15 cellular contexts compared by ENCODE assay signal in genomic region chr19:2577722-2578335, GRCh38.
DNase-seq lines count a peak whose midpoint lies in the region; ATAC-seq and TF ChIP-seq lines count a peak whose summit lies in the region.
"Had no signal": no experiment of that assay in that cellular context is flagged by ENCODE, and none has a peak within 500 bp of the region (broad histone marks: within the 10 kb centered on the region; RNA-seq: fewer than 3 reads in every experiment).

No MANE protein-coding gene starts in this region.

- intact Hi-C loops in CD8-positive, alpha-beta T cell (cut with DNase I, micrococcal nuclease), result loop anchor here in 1 of 2 experiments (2.0 kb wide), 1 partner anchor 59 kb away; no protein-coding TSS in a partner anchor
- intact Hi-C loops in right cardiac atrium (cut with DNase I), result loop anchor here (2.0 to 10.0 kb wide), 5 partner anchors 34 to 103 kb away; partner anchors contain the start of gene GADD45B (in 3 of the 4)
- intact Hi-C loops in psoas muscle (cut with DNase I), result loop anchor here (2.0 to 5.0 kb wide), 4 partner anchors 33 to 103 kb away; no protein-coding TSS in a partner anchor

- H3K4me3 Mint-ChIP-seq in CD8-positive, alpha-beta T cell, result peak overlapping the region; percentile 37
- H3K4me3 Mint-ChIP-seq in activated CD8-positive, alpha-beta T cell treated with anti-CD3 and anti-CD28 coated beads, Interleukin-2, amount 10 ng/mL, durations not matched to agents 7 days and 5 days, result no peak overlapping the region
- H3K4me3 Mint-ChIP-seq: CD4-positive, alpha-beta T cell had no signal

- no peak overlapping the region for H3K4me3 ChIP-seq in CD8-positive, alpha-beta T cell (ENCODE audit: low read depth, low read length)
- no peak overlapping the region for H3K4me3 ChIP-seq in right cardiac atrium (ENCODE audit: low read length)
- no peak overlapping the region for H3K4me3 ChIP-seq in psoas muscle

- peaks cover 11% of the 10 kb centered on the region for H3K4me1 ChIP-seq in CD8-positive, alpha-beta T cell (ENCODE audit: insufficient read depth, low read length)
- H3K4me1 ChIP-seq in right cardiac atrium (ENCODE audit: control insufficient read depth, insufficient read depth, low read length), result peaks cover 12% of the 10 kb centered on the region
- peaks cover 17% of the 10 kb centered on the region for H3K4me1 ChIP-seq in psoas muscle

- H3K36me3 Mint-ChIP-seq in CD8-positive, alpha-beta T cell, result peaks cover 3% of the 10 kb centered on the region
- H3K36me3 Mint-ChIP-seq in activated CD8-positive, alpha-beta T cell treated with anti-CD3 and anti-CD28 coated beads, Interleukin-2, amount 10 ng/mL, durations not matched to agents 7 days and 5 days (ENCODE audit: low read depth), result peaks cover 3% of the 10 kb centered on the region

- H3K27ac Mint-ChIP-seq in CD8-positive, alpha-beta T cell, result no peak overlapping the region
- H3K27ac Mint-ChIP-seq in activated CD8-positive, alpha-beta T cell treated with anti-CD3 and anti-CD28 coated beads, Interleukin-2, amount 10 ng/mL, durations not matched to agents 7 days and 5 days, result no peak overlapping the region
- H3K27ac Mint-ChIP-seq: CD4-positive, alpha-beta T cell had no signal

- no peaks in the 10 kb centered on the region for H3K27me3 Mint-ChIP-seq in CD8-positive, alpha-beta T cell (ENCODE audit: low read depth)
- H3K27me3 Mint-ChIP-seq in activated CD8-positive, alpha-beta T cell treated with anti-CD3 and anti-CD28 coated beads, Interleukin-2, amount 10 ng/mL, durations not matched to agents 7 days and 5 days (ENCODE audit: low read depth), result peaks cover 4% of the 10 kb centered on the region

- peaks cover 2% of the 10 kb centered on the region for H3K9me3 Mint-ChIP-seq in CD8-positive, alpha-beta T cell
- peaks cover 5% of the 10 kb centered on the region for H3K9me3 Mint-ChIP-seq in activated CD8-positive, alpha-beta T cell treated with anti-CD3 and anti-CD28 coated beads, Interleukin-2, amount 10 ng/mL, durations not matched to agents 7 days and 5 days (ENCODE audit: insufficient read depth)
- H3K9me3 Mint-ChIP-seq: CD4-positive, alpha-beta T cell had no signal

- 82% methylated on average over 18 of the region's 18 CpGs for WGBS in right cardiac atrium
- WGBS in psoas muscle, 3 donors, result 80 to 81% (median 80%) methylated on average over 18 of the region's 18 CpGs

- no peak for DNase-seq in CD8-positive, alpha-beta T cell
- DNase-seq in right cardiac atrium, result no peak
- no peak for DNase-seq in psoas muscle
- no peak for DNase-seq in activated CD8-positive, alpha-beta T cell treated with anti-CD3 and anti-CD28 coated beads, Interleukin-2, amount 10 ng/mL, durations not matched to agents 7 days and 5 days
- no peak for DNase-seq in NCI-H2227 (lab: John Stamatoyannopoulos, UW; ENCODE audit: unreplicated experiment)
- DNase-seq: activated T-cell treated with anti-CD3 and anti-CD28 coated beads for 4 hours; effector CD8-positive, alpha-beta T cell; Kasumi-1; stimulated activated CD4-positive, alpha-beta T cell treated with anti-CD3 and anti-CD28 coated beads, Interleukin-12 subunit alpha, Interleukin-12 subunit beta, amount 100 ng/mL, for 4 hours; stimulated activated naive CD4-positive, alpha-beta T cell; T-helper 9 cell had no signal

- H3K27ac ChIP-seq in CD8-positive, alpha-beta T cell (ENCODE audit: low read depth, low read length), result no peak overlapping the region
- H3K27ac ChIP-seq in VCaP (peak overlapping the region; percentile 84), right cardiac atrium (ENCODE audit: low read length) (peak overlapping the region; percentile 97), psoas muscle (peak overlapping the region; percentile 74)

- H3K36me3 ChIP-seq in CD8-positive, alpha-beta T cell (ENCODE audit: insufficient read depth, low read length), result no peaks in the 10 kb centered on the region
- no peaks in the 10 kb centered on the region for H3K36me3 ChIP-seq in psoas muscle (ENCODE audit: insufficient read depth in 1 of 2, low read depth in 1 of 2)

- H3K4me1 Mint-ChIP-seq in CD8-positive, alpha-beta T cell (ENCODE audit: low read depth), result peaks cover 2% of the 10 kb centered on the region
- H3K4me1 Mint-ChIP-seq in activated CD8-positive, alpha-beta T cell treated with anti-CD3 and anti-CD28 coated beads, Interleukin-2, amount 10 ng/mL, durations not matched to agents 7 days and 5 days (ENCODE audit: low read depth), result peaks cover 12% of the 10 kb centered on the region

- H3K9me3 ChIP-seq in CD8-positive, alpha-beta T cell (ENCODE audit: low read length), result no peaks in the 10 kb centered on the region
- H3K9me3 ChIP-seq in right cardiac atrium (ENCODE audit: control insufficient read depth, low read length), result no peaks in the 10 kb centered on the region
- H3K9me3 ChIP-seq in psoas muscle, result peaks cover 2% of the 10 kb centered on the region

- POLR2A ChIA-PET in CD8-positive, alpha-beta T cell (lab: Charles Lee), result interaction anchor here (1.4 to 3.2 kb wide), 2 partner anchors 16 to 101 kb away, joined by 3 to 45 read pairs; partner anchors contain the start of gene GADD45B
- POLR2A ChIA-PET in activated CD8-positive, alpha-beta T cell treated with anti-CD3 and anti-CD28 coated beads, Interleukin-2, amount 10 ng/mL, durations not matched to agents 7 days and 5 days (lab: Charles Lee), result interaction anchor here (6.6 kb wide), 1 partner anchor 101 kb away, joined by 62 read pairs; the partner anchor contains the start of gene GADD45B

- ATAC-seq in CD8-positive, alpha-beta T cell, result no peak
- ATAC-seq in right cardiac atrium (no peak), psoas muscle (no peak), HG02763 (IDR thresholded peaks at IDR 0.05; ENCODE audit: unreplicated experiment) (no peak), HG02970 (IDR thresholded peaks at IDR 0.05; ENCODE audit: low FRiP score, unreplicated experiment) (no peak)
- ATAC-seq in activated CD8-positive, alpha-beta T cell treated with anti-CD3 and anti-CD28 coated beads, Interleukin-2, amount 10 ng/mL, durations not matched to agents 7 days and 5 days, result no peak

- no peaks in the 10 kb centered on the region for H3K27me3 ChIP-seq in CD8-positive, alpha-beta T cell (ENCODE audit: insufficient read depth, low read length)
- no peaks in the 10 kb centered on the region for H3K27me3 ChIP-seq in right cardiac atrium (ENCODE audit: control insufficient read depth, insufficient read depth)
- no peaks in the 10 kb centered on the region for H3K27me3 ChIP-seq in psoas muscle (ENCODE audit: insufficient read depth in 3 of 3, low read length in 2 of 3)

- no peak for TF ChIP-seq CTCF in CD8-positive, alpha-beta T cell (IDR thresholded peaks at IDR 0.05)
- TF ChIP-seq CTCF in VCaP (conservative IDR thresholded peaks at IDR 0.05) (no peak), psoas muscle (IDR thresholded peaks at IDR 0.05) (no peak)

- CTCF ChIA-PET in CD8-positive, alpha-beta T cell (lab: Charles Lee), result interaction anchor here (1.0 to 7.3 kb wide), 9 partner anchors 12 to 422 kb away, joined by 3 to 82 read pairs (median 6); partner anchors contain the start of gene GADD45B
- CTCF ChIA-PET in activated CD8-positive, alpha-beta T cell treated with anti-CD3 and anti-CD28 coated beads, Interleukin-2, amount 10 ng/mL, durations not matched to agents 7 days and 5 days (lab: Charles Lee), result interaction anchor here (1.2 to 4.2 kb wide), 5 partner anchors 16 to 104 kb away, joined by 3 to 27 read pairs (median 6); partner anchors contain the start of gene GADD45B
